8 cellular contexts compared by ENCODE assay signal in the genomic region with DNA sequence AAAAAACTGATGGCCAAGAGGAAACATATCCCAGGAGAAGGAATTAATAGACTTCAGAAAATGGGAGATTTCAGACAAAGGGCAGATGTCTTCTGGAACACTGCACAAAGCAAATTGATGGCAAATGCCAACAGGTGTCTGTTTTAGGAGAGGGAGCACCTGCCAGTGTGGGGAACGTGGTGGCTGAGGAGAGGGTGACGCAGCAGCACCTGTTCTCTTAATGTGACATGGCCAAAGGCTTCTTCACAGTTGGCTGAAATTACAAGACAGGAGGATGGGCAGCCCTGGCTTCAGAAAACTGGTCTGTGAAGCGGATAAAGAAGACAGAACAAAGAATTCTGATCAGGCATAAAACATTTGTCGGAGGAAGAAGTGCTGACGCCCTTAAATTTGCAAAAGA.
A peak's percentile ranks its signal among the peaks of the same experiment; 100 is the strongest.
DNase-seq lines count a peak whose midpoint lies in the region; ATAC-seq and TF ChIP-seq lines count a peak whose summit lies in the region.

No MANE protein-coding gene starts in this region.

- intact Hi-C loops in posterior cingulate gyrus (cut with DNase I) = no loop called here

- no peaks in the 10 kb centered on the region for H3K36me3 ChIP-seq in Karpas-422 (ENCODE audit: insufficient read depth, low read length)

- H3K4me1 Mint-ChIP-seq in WTC11 = peaks cover 42% of the 10 kb centered on the region

- no peaks in the 10 kb centered on the region for H3K27me3 Mint-ChIP-seq in WTC11 (ENCODE audit: low read depth)

- peak; percentile 33 for ATAC-seq in GM19455 (IDR thresholded peaks at IDR 0.05; ENCODE audit: unreplicated experiment)
- no peak for ATAC-seq in WTC11

- H3K27ac ChIP-seq in Karpas-422 (ENCODE audit: low read length) = peak overlapping the region; percentile 96

- no peaks in the 10 kb centered on the region for H3K36me3 Mint-ChIP-seq in WTC11

- no peaks in the 10 kb centered on the region for H3K27me3 ChIP-seq in Karpas-422 (ENCODE audit: low read length)

- H3K9me3 Mint-ChIP-seq in WTC11 = no peaks in the 10 kb centered on the region

- H3K9me3 ChIP-seq in Karpas-422 (ENCODE audit: low read length) = no peaks in the 10 kb centered on the region

- no peaks in the 10 kb centered on the region for H4K20me1 ChIP-seq in Karpas-422 (ENCODE audit: insufficient read depth, low read depth, low read length)

- peak; percentile 89 for DNase-seq in DMS153 (lab: John Stamatoyannopoulos, UW)
- DNase-seq in Karpas-422 = peak; percentile 80
- DNase-seq in WTC11 (ENCODE audit: low spot score) = no peak
- DNase-seq in C1 segment of cervical spinal cord (lab: John Stamatoyannopoulos, UW) = no peak
- no peak for DNase-seq in posterior cingulate gyrus
- no peak for DNase-seq in putamen (ENCODE audit: low spot score)
- DNase-seq in stimulated activated CD8-positive, alpha-beta memory T cell treated with anti-CD3 and anti-CD28 coated beads, Interleukin-4, amount 100 ng/mL, for 48 hours = no peak

- peak overlapping the region; percentile 39 for H3K9ac ChIP-seq in Karpas-422 (ENCODE audit: low read length)

- H3K27ac Mint-ChIP-seq in WTC11 = peak overlapping the region; percentile 96

- POLR2A ChIA-PET in WTC11 (lab: Charles Lee) = no interaction called here

- no peaks in the 10 kb centered on the region for H3K79me2 ChIP-seq in Karpas-422 (ENCODE audit: low read length)

- no peak overlapping the region for H2AFZ ChIP-seq in Karpas-422 (ENCODE audit: low read length)

- peaks cover 62% of the 10 kb centered on the region for H3K4me1 ChIP-seq in Karpas-422 (ENCODE audit: low read length)

- no peaks in the 10 kb centered on the region for H3K9me2 ChIP-seq in Karpas-422 (replicated peaks; ENCODE audit: insufficient read depth, low read length)

- 0 out of 2 replicates have a peak overlapping the region, but pooled peaks have one; percentile 21 for H3K4me3 ChIP-seq in Karpas-422 (ENCODE audit: low read length)

- H3K4me3 Mint-ChIP-seq in WTC11 = peak overlapping the region; percentile 30

- CTCF ChIA-PET in WTC11 (lab: Charles Lee) = no interaction called here

- H3K4me2 ChIP-seq in Karpas-422 (ENCODE audit: low read depth, low read length, poor library complexity, severe bottlenecking) = peak overlapping the region; percentile 59

- no peak for TF ChIP-seq CTCF in WTC11 (IDR thresholded peaks at IDR 0.05)

TF ChIP-seq in WTC11, 78 proteins besides CTCF, POLR2A, EP300 and RAD21 (continues in another document):
- TF ChIP-seq, protein P1, sequence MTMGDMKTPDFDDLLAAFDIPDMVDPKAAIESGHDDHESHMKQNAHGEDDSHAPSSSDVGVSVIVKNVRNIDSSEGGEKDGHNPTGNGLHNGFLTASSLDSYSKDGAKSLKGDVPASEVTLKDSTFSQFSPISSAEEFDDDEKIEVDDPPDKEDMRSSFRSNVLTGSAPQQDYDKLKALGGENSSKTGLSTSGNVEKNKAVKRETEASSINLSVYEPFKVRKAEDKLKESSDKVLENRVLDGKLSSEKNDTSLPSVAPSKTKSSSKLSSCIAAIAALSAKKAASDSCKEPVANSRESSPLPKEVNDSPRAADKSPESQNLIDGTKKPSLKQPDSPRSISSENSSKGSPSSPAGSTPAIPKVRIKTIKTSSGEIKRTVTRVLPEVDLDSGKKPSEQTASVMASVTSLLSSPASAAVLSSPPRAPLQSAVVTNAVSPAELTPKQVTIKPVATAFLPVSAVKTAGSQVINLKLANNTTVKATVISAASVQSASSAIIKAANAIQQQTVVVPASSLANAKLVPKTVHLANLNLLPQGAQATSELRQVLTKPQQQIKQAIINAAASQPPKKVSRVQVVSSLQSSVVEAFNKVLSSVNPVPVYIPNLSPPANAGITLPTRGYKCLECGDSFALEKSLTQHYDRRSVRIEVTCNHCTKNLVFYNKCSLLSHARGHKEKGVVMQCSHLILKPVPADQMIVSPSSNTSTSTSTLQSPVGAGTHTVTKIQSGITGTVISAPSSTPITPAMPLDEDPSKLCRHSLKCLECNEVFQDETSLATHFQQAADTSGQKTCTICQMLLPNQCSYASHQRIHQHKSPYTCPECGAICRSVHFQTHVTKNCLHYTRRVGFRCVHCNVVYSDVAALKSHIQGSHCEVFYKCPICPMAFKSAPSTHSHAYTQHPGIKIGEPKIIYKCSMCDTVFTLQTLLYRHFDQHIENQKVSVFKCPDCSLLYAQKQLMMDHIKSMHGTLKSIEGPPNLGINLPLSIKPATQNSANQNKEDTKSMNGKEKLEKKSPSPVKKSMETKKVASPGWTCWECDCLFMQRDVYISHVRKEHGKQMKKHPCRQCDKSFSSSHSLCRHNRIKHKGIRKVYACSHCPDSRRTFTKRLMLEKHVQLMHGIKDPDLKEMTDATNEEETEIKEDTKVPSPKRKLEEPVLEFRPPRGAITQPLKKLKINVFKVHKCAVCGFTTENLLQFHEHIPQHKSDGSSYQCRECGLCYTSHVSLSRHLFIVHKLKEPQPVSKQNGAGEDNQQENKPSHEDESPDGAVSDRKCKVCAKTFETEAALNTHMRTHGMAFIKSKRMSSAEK (CRISPR knock-in tag; IDR thresholded peaks at IDR 0.05; ENCODE audit: borderline replicate concordance) = no peak
- TF ChIP-seq, protein P2, sequence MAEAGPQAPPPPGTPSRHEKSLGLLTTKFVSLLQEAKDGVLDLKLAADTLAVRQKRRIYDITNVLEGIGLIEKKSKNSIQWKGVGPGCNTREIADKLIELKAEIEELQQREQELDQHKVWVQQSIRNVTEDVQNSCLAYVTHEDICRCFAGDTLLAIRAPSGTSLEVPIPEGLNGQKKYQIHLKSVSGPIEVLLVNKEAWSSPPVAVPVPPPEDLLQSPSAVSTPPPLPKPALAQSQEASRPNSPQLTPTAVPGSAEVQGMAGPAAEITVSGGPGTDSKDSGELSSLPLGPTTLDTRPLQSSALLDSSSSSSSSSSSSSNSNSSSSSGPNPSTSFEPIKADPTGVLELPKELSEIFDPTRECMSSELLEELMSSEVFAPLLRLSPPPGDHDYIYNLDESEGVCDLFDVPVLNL (CRISPR knock-in tag; IDR thresholded peaks at IDR 0.05; ENCODE audit: borderline replicate concordance, low read depth) = no peak
- TF ChIP-seq JUN (CRISPR knock-in tag; IDR thresholded peaks at IDR 0.05) = no peak
- TF ChIP-seq ELF4 (CRISPR knock-in tag; IDR thresholded peaks at IDR 0.05; ENCODE audit: low read depth) = no peak
- TF ChIP-seq TP53 (CRISPR knock-in tag; IDR thresholded peaks at IDR 0.05) = no peak
- TF ChIP-seq MYBL2 (CRISPR knock-in tag; IDR thresholded peaks at IDR 0.05) = no peak
- TF ChIP-seq KAT7 (CRISPR knock-in tag; IDR thresholded peaks at IDR 0.05; ENCODE audit: borderline replicate concordance) = no peak
- TF ChIP-seq TEAD4 (CRISPR knock-in tag; IDR thresholded peaks at IDR 0.05) = no peak
- no peak for TF ChIP-seq ZNF396 (CRISPR knock-in tag; IDR thresholded peaks at IDR 0.05; ENCODE audit: borderline replicate concordance)
- TF ChIP-seq, protein P3, sequence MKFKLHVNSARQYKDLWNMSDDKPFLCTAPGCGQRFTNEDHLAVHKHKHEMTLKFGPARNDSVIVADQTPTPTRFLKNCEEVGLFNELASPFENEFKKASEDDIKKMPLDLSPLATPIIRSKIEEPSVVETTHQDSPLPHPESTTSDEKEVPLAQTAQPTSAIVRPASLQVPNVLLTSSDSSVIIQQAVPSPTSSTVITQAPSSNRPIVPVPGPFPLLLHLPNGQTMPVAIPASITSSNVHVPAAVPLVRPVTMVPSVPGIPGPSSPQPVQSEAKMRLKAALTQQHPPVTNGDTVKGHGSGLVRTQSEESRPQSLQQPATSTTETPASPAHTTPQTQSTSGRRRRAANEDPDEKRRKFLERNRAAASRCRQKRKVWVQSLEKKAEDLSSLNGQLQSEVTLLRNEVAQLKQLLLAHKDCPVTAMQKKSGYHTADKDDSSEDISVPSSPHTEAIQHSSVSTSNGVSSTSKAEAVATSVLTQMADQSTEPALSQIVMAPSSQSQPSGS (CRISPR knock-in tag; IDR thresholded peaks at IDR 0.05; ENCODE audit: borderline replicate concordance, low read depth) = no peak
- TF ChIP-seq ZNF263 (CRISPR knock-in tag; IDR thresholded peaks at IDR 0.05; ENCODE audit: low read depth) = no peak
- TF ChIP-seq, protein P4, sequence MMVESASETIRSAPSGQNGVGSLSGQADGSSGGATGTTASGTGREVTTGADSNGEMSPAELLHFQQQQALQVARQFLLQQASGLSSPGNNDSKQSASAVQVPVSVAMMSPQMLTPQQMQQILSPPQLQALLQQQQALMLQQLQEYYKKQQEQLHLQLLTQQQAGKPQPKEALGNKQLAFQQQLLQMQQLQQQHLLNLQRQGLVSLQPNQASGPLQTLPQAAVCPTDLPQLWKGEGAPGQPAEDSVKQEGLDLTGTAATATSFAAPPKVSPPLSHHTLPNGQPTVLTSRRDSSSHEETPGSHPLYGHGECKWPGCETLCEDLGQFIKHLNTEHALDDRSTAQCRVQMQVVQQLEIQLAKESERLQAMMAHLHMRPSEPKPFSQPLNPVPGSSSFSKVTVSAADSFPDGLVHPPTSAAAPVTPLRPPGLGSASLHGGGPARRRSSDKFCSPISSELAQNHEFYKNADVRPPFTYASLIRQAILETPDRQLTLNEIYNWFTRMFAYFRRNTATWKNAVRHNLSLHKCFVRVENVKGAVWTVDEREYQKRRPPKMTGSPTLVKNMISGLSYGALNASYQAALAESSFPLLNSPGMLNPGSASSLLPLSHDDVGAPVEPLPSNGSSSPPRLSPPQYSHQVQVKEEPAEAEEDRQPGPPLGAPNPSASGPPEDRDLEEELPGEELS (CRISPR knock-in tag; IDR thresholded peaks at IDR 0.05) = no peak

Comparison
In these comparisons a context has a peak if more than half of its experiments do, and no peak if none do; other contexts are left out.
1. DNase-seq: peak in DMS153 (single experiment) and Karpas-422 (single experiment); none in WTC11 (single experiment), C1 segment of cervical spinal cord (0 of 14), posterior cingulate gyrus (0 of 10), putamen (single experiment) and stimulated activated CD8-positive, alpha-beta memory T cell treated with anti-CD3 and anti-CD28 coated beads, Interleukin-4, amount 100 ng/mL, for 48 hours (single experiment).